In the genomic region with DNA sequence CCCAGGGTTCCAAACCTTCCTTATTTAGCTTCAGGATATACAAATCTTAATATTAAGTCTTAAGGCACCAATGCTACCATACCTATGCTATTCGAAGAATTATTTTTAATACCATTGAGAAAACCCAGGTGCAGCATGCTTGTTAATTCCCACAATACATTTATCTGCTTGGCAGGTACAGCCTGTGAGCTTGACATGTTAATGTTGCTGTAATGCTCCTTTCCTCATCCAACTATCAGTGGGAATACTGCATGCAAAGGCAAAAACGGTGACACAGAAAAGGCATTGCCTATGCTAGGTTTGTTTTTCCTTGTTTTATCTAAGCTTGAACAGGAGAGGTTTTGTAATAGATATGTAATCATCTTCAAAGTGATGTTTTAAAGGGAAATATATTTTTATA, we compare ENCODE assay signal across 24 cellular contexts.
"Had no signal": no experiment of that assay in that cellular context is flagged by ENCODE, and none has a peak within 500 bp of the region (broad histone marks: within the 10 kb centered on the region; RNA-seq: fewer than 3 reads in every experiment).

No MANE protein-coding gene starts in this region.

- H3K4me3 ChIP-seq: stomach, suprapubic skin, testis, thoracic aorta, thyroid gland, tibial artery, tibial nerve, transverse colon, upper lobe of left lung, upper lobe of right lung, uterus, vagina had no signal

- H3K27ac ChIP-seq: stomach, suprapubic skin, testis, thoracic aorta, thyroid gland, tibial artery, tibial nerve, transverse colon, upper lobe of left lung, upper lobe of right lung, uterus, vagina had no signal

- H3K9me3 ChIP-seq: stomach, suprapubic skin, testis, thoracic aorta, thyroid gland, tibial artery, tibial nerve, transverse colon, upper lobe of left lung, upper lobe of right lung, uterus, vagina had no signal

- H3K36me3 ChIP-seq: stomach, suprapubic skin, thoracic aorta, thyroid gland, tibial artery, tibial nerve, transverse colon, upper lobe of left lung, upper lobe of right lung, uterus, vagina had no signal

- DNase-seq: stimulated activated CD4-positive, alpha-beta T cell treated with anti-CD3 and anti-CD28 coated beads, Interleukin-2, amount 100 ng/mL, for 48 hours; stimulated activated CD4-positive, alpha-beta T cell treated with anti-CD3 and anti-CD28 coated beads, Interleukin-4, amount 100 ng/mL, for 1 hour; stimulated activated CD4-positive, alpha-beta T cell treated with anti-CD3 and anti-CD28 coated beads, Interleukin-4, amount 100 ng/mL, for 24 hours; stimulated activated CD4-positive, alpha-beta T cell treated with anti-CD3 and anti-CD28 coated beads, Interleukin-4, amount 100 ng/mL, for 4 hours; stimulated activated CD8-positive, alpha-beta memory T cell treated with anti-CD3 and anti-CD28 coated beads, Interleukin-4, amount 100 ng/mL, for 48 hours; stimulated activated naive B cell treated with anti-CD40 and anti-IgM and Interleukin-4, amounts not matched to agents 10 μg/mL and 1 μg/mL and 100 μg/mL, for 72 hours; stimulated activated naive CD4-positive, alpha-beta T cell; stimulated activated naive CD4-positive, alpha-beta T cell treated with Interleukin-2 at 50 U/mL for 16 hours; stimulated activated naive CD8-positive, alpha-beta T cell treated with anti-CD3 and anti-CD28 coated beads, Interleukin-15, amount 100 ng/mL, for 72 hours; stimulated activated naive CD8-positive, alpha-beta T cell treated with anti-CD3 and anti-CD28 coated beads, Interleukin-15, Interleukin-2, amounts not matched to agents 100 U/mL and 50 U/mL, for 24 hours; stomach; substantia nigra; testis; thyroid gland; tibial artery; transverse colon; trophoblast cell; upper lobe of left lung; upper lobe of right lung; uterus had no signal

- H3K27me3 ChIP-seq: stomach, suprapubic skin, testis, thyroid gland, tibial artery, tibial nerve, transverse colon, upper lobe of left lung, upper lobe of right lung, uterus, vagina had no signal
